8 cellular contexts compared by ENCODE assay signal in genomic region chr11:124793466-124794278, GRCh38. TPM values are rescaled to one million over a fixed set of nuclear protein-coding genes. Genes with fewer than 3 reads are reported as not detected.
DNase-seq lines count a peak whose midpoint lies in the region; ATAC-seq and TF ChIP-seq lines count a peak whose summit lies in the region.

No MANE protein-coding gene starts in this region.

- no peak overlapping the region for H3K27ac ChIP-seq in left lung

- no peak overlapping the region for H3K4me3 ChIP-seq in AG10803 (ENCODE audit: low read length)
- no peak overlapping the region for H3K4me3 ChIP-seq in GM12865 (ENCODE audit: low read depth, low read length)
- H3K4me3 ChIP-seq in left lung = no peak overlapping the region

- peaks cover 0 to 2% of the 10 kb centered on the region in 2 donors for H3K27me3 ChIP-seq in left lung

- no peaks in the 10 kb centered on the region for H3K36me3 ChIP-seq in left lung

- in situ Hi-C loops in T47D (cut with HindIII; ENCODE audit: low pct_unique_long_range_greater_than_20kb, low sequenced_read_pairs) = no loop called here

- ATAC-seq in HG02885 (IDR thresholded peaks at IDR 0.05; ENCODE audit: poor library complexity, unreplicated experiment) (peak; percentile 60), left lung (peak; percentile 85)

- TF ChIP-seq CTCF in AG10803 (conservative IDR thresholded peaks at IDR 0.05; ENCODE audit: low read length) (peak; percentile 79), GM12865 (IDR thresholded peaks at IDR 0.05; ENCODE audit: insufficient read depth, low read depth, low read length, missing control alignments) (peak; percentile 69), left lung (IDR thresholded peaks at IDR 0.05) (peak; percentile 63 to 64)

- H3K4me1 ChIP-seq in left lung = peaks cover 4 to 20% of the 10 kb centered on the region in 2 donors

- H3K9me3 ChIP-seq in left lung = no peaks in the 10 kb centered on the region

- intact Hi-C loops in left lung (cut with DNase I) = no loop called here

- DNase-seq in AG10803 (ENCODE audit: low read depth) (peak; percentile 51), GM12865 (ENCODE audit: low read depth) (peak; percentile 76), NCI-H69 (lab: John Stamatoyannopoulos, UW) (peak; percentile 54), T47D (ENCODE audit: low read depth in 1 of 2, low spot score in 1 of 2) (peak; percentile 56 to 76), left lung (no peak), hippocampal formation (lab: John Stamatoyannopoulos, UW) (no peak), NCI-H187 (lab: John Stamatoyannopoulos, UW) (no peak)

RNA-seq across cellular contexts. Expression of gene MSANTD2, which starts 6.5 kb away (rescaled TPM):
- 10 to 100 TPM in 1 of 2 donors, 1 to 10 TPM in 1; 9.4 to 12.2 TPM for total RNA-seq in left lung

RNA-seq across cellular contexts. Expression of gene ESAM, which starts 31.6 kb away (rescaled TPM):
- total RNA-seq in left lung = 100 to 1,000 TPM; 116 to 119 TPM

RNA-seq across cellular contexts. Expression of gene VSIG2, which starts 41.6 kb away (rescaled TPM):
- 10 to 100 TPM; 16.0 to 35.6 TPM for total RNA-seq in left lung

RNA-seq across cellular contexts. Expression of gene NRGN, which starts 53.9 kb away (rescaled TPM):
- total RNA-seq in left lung = 10 to 100 TPM; 50.5 to 62.1 TPM

Comparison
In these comparisons a context has a peak if more than half of its experiments do, and no peak if none do; other contexts are left out.
1. DNase-seq: peak in AG10803 (single experiment), GM12865 (single experiment), NCI-H69 (single experiment) and T47D (2 of 2); none in left lung (0 of 2), hippocampal formation (0 of 2) and NCI-H187 (0 of 2).
2. Peak in every context shown above with its lines, with median percentiles within 50 percentile points of each other: CTCF ChIP-seq.